In genomic region chr10:50594012-50594411, GRCh38 we compare ENCODE assay signal across 15 cellular contexts. TPM values are rescaled to one million over a fixed set of nuclear protein-coding genes. Genes with fewer than 3 reads are reported as not detected.
DNase-seq lines count a peak whose midpoint lies in the region; ATAC-seq and TF ChIP-seq lines count a peak whose summit lies in the region.
"Had no signal": no experiment of that assay in that cellular context is flagged by ENCODE, and none has a peak within 500 bp of the region (broad histone marks: within the 10 kb centered on the region; RNA-seq: fewer than 3 reads in every experiment).

No MANE protein-coding gene starts in this region.

- no peak for DNase-seq in Right ventricle myocardium superior
- DNase-seq in cardiac septum (ENCODE audit: low spot score) = no peak
- DNase-seq in SJSA1 (ENCODE audit: low read depth in 1 of 2, low spot score in 2 of 2) = peak in 1 of 2 experiments; percentile 66
- DNase-seq in fibroblast of mammary gland (ENCODE audit: low read depth) = peak; percentile 91
- DNase-seq: activated CD4-positive, alpha-beta T cell treated with anti-CD3 and anti-CD28 coated beads, Interleukin-2, amount 10 ng/mL, durations not matched to agents 24 days and 14 days; activated naive CD8-positive, alpha-beta T cell treated with anti-CD3 and anti-CD28 coated beads, Interleukin-2, amount 10 ng/mL, durations not matched to agents 7 days and 5 days; CD4-positive, alpha-beta memory T cell; head of caudate nucleus; naive thymus-derived CD4-positive, alpha-beta T cell; NCI-H1436; stimulated activated CD4-positive, alpha-beta T cell treated with anti-CD3 and anti-CD28 coated beads, Interleukin-2, amount 100 ng/mL, for 24 hours had no signal

- H3K36me3 ChIP-seq in SJSA1 = no peaks in the 10 kb centered on the region
- H3K36me3 ChIP-seq in skeletal muscle satellite cell (ENCODE audit: insufficient read depth, low read length) = no peaks in the 10 kb centered on the region

- H3K4me3 ChIP-seq in SJSA1 = no peak overlapping the region
- H3K4me3 ChIP-seq in fibroblast of mammary gland (ENCODE audit: control insufficient read depth, low read depth, low read length) = no peak overlapping the region
- peak overlapping the region; percentile 46 for H3K4me3 ChIP-seq in skeletal muscle satellite cell (ENCODE audit: low read length)

- H3K4me1 ChIP-seq in SJSA1 (replicated peaks) (peaks cover 28% of the 10 kb centered on the region), skeletal muscle satellite cell (ENCODE audit: control insufficient read depth, insufficient read depth, low read length) (peaks cover 17% of the 10 kb centered on the region)

- ATAC-seq in Right ventricle myocardium superior (ENCODE audit: poor library complexity) (peak; percentile 65), HG03280 (IDR thresholded peaks at IDR 0.05; ENCODE audit: unreplicated experiment) (no peak), GM19397 (IDR thresholded peaks at IDR 0.05; ENCODE audit: unreplicated experiment) (no peak), GM21825 (IDR thresholded peaks at IDR 0.05; ENCODE audit: unreplicated experiment) (no peak)
- ATAC-seq: naive thymus-derived CD4-positive, alpha-beta T cell had no signal

- peak overlapping the region; percentile 66 for H3K9ac ChIP-seq in skeletal muscle satellite cell (ENCODE audit: low read depth, low read length)

- H3K27me3 ChIP-seq in SJSA1 (replicated peaks) (no peaks in the 10 kb centered on the region), skeletal muscle satellite cell (ENCODE audit: control insufficient read depth, insufficient read depth, low read length) (no peaks in the 10 kb centered on the region)

- intact Hi-C loops in Right ventricle myocardium superior (cut with DNase I) = no loop called here
- intact Hi-C loops in cardiac septum (cut with DNase I) = no loop called here

- H3K9me3 ChIP-seq in SJSA1 (replicated peaks) (no peaks in the 10 kb centered on the region), skeletal muscle satellite cell (replicated peaks; ENCODE audit: low read length) (no peaks in the 10 kb centered on the region)

- peak overlapping the region; percentile 69 for H3K27ac ChIP-seq in SJSA1

- H3K4me2 ChIP-seq in skeletal muscle satellite cell (ENCODE audit: low read length) = peak overlapping the region; percentile 79

- TF ChIP-seq CTCF in fibroblast of mammary gland (conservative IDR thresholded peaks at IDR 0.05; ENCODE audit: control insufficient read depth, insufficient read depth, low read depth, low read length) = no peak

RNA-seq across cellular contexts. Expression of gene SGMS1, which starts 29.7 kb away (rescaled TPM):
- total RNA-seq in Right ventricle myocardium superior = 18.3 TPM
- total RNA-seq in cardiac septum = 24.3 TPM
- 85.5 and 109 TPM in 2 replicates for total RNA-seq in SJSA1 (2014; rRNA removed; shearing (Covaris generic))
- 12.7 and 34.7 TPM in 2 replicates for total RNA-seq in skeletal muscle satellite cell (2012; rRNA removed)
